In genomic region chr21:38959686-38960049, GRCh38 we compare ENCODE assay signal across 12 cellular contexts.
DNase-seq lines count a peak whose midpoint lies in the region; ATAC-seq and TF ChIP-seq lines count a peak whose summit lies in the region.
"Had no signal": no experiment of that assay in that cellular context is flagged by ENCODE, and none has a peak within 500 bp of the region (broad histone marks: within the 10 kb centered on the region; RNA-seq: fewer than 3 reads in every experiment).

No MANE protein-coding gene starts in this region.

- peaks cover 13% of the 10 kb centered on the region for H3K36me3 Mint-ChIP-seq in endodermal cell (ENCODE audit: low read depth)
- H3K36me3 Mint-ChIP-seq in nephron (ENCODE audit: low read depth): peaks cover 8% of the 10 kb centered on the region

- H3K9me3 ChIP-seq in left ventricle myocardium inferior (replicated peaks) (peaks cover 7% of the 10 kb centered on the region), endodermal cell (ENCODE audit: control insufficient read depth, low read length) (peaks cover 34% of the 10 kb centered on the region), HAP-1 (no peaks in the 10 kb centered on the region; the same call in 1 of the 2 replicates)

- H3K27me3 ChIP-seq in left ventricle myocardium inferior (ENCODE audit: low read depth): no peaks in the 10 kb centered on the region
- H3K27me3 ChIP-seq in endodermal cell (ENCODE audit: control insufficient read depth, insufficient read depth, low read length, poor library complexity, severe bottlenecking): no peaks in the 10 kb centered on the region
- no peaks in the 10 kb centered on the region for H3K27me3 ChIP-seq in HAP-1 (ENCODE audit: low read depth)

- H3K27me3 Mint-ChIP-seq in endodermal cell (ENCODE audit: insufficient read depth): peaks cover 2% of the 10 kb centered on the region
- peaks cover 10% of the 10 kb centered on the region for H3K27me3 Mint-ChIP-seq in nephron (ENCODE audit: low read depth)

- intact Hi-C loops in left ventricle myocardium inferior (cut with micrococcal nuclease) (no loop called here), left ventricle myocardium superior (cut with micrococcal nuclease) (no loop called here)

- H3K36me3 ChIP-seq in left ventricle myocardium inferior (no peaks in the 10 kb centered on the region), endodermal cell (ENCODE audit: control insufficient read depth, insufficient read depth, low read length) (no peaks in the 10 kb centered on the region), urinary bladder (ENCODE audit: insufficient read depth) (no peaks in the 10 kb centered on the region), HAP-1 (replicated peaks) (no peaks in the 10 kb centered on the region)

- peaks cover 55% of the 10 kb centered on the region for H3K4me1 Mint-ChIP-seq in endodermal cell
- peaks cover 41% of the 10 kb centered on the region for H3K4me1 Mint-ChIP-seq in nephron

- H3K4me3 Mint-ChIP-seq in endodermal cell (no peak overlapping the region), nephron (no peak overlapping the region)

- H3K27ac Mint-ChIP-seq in endodermal cell (peak overlapping the region; percentile 78), nephron (peak overlapping the region; percentile 96 to 99 (median 97))

- H3K27ac ChIP-seq in left ventricle myocardium inferior (replicated peaks) (peak overlapping the region; percentile 68), endodermal cell (ENCODE audit: low read depth, low read length) (no peak overlapping the region), urinary bladder (ENCODE audit: low read depth) (peak overlapping the region; percentile 86)

- DNase-seq in left ventricle myocardium inferior: no peak
- DNase-seq in left ventricle myocardium superior: no peak
- DNase-seq in endodermal cell: no peak
- DNase-seq in NCI-H526 (lab: John Stamatoyannopoulos, UW): no peak
- DNase-seq in HAP-1 (ENCODE audit: low spot score in 2 of 2): no peak
- DNase-seq: activated CD8-positive, alpha-beta memory T cell treated with anti-CD3 and anti-CD28 coated beads, Interleukin-2, amount 50 U/mL, for 48 hours; NCI-H1694; NCI-H748 treated with DMSO at 0.1 percent for 48 hours; SHP77 treated with DMSO at 0.1 percent for 48 hours had no signal

- in situ Hi-C loops in HAP-1 (cut with MboI; ENCODE audit: low sequenced_read_pairs): no loop called here

- H3K4me1 ChIP-seq in left ventricle myocardium inferior: peaks cover 49% of the 10 kb centered on the region
- H3K4me1 ChIP-seq in endodermal cell (ENCODE audit: control insufficient read depth, insufficient read depth, low read length): peaks cover 31% of the 10 kb centered on the region
- H3K4me1 ChIP-seq in urinary bladder (ENCODE audit: insufficient read depth): no peaks in the 10 kb centered on the region
- H3K4me1 ChIP-seq in HAP-1: no peaks in the 10 kb centered on the region

- no peak overlapping the region for H3K4me3 ChIP-seq in left ventricle myocardium inferior
- peak overlapping the region; percentile 3 for H3K4me3 ChIP-seq in endodermal cell (ENCODE audit: low read length)
- H3K4me3 ChIP-seq in urinary bladder (ENCODE audit: low read depth, low read length): no peak overlapping the region
- H3K4me3 ChIP-seq in HAP-1: no peak overlapping the region

- TF ChIP-seq CTCF in left ventricle myocardium inferior (IDR thresholded peaks at IDR 0.05; ENCODE audit: borderline replicate concordance) (no peak), endodermal cell (conservative IDR thresholded peaks at IDR 0.05) (no peak), nephron (IDR thresholded peaks at IDR 0.05; ENCODE audit: unreplicated experiment in 3 of 3) (no peak)

- H3K9me3 Mint-ChIP-seq in endodermal cell (peaks cover 28% of the 10 kb centered on the region), nephron (peaks cover 23% of the 10 kb centered on the region)

- H3K9ac ChIP-seq in endodermal cell (ENCODE audit: extremely low read depth, low read length, poor library complexity, severe bottlenecking): no peak overlapping the region

- ATAC-seq in left ventricle myocardium superior (no peak), HG03095 (IDR thresholded peaks at IDR 0.05; ENCODE audit: unreplicated experiment) (no peak)

- WGBS in endodermal cell (ENCODE audit: insufficient coverage in 1 of 2, insufficient read length in 1 of 2), 2 experiments: 94 to 98% methylated on average over 5 to 6 of the region's 6 CpGs
- 84% methylated on average over 6 of the region's 6 CpGs for WGBS in urinary bladder
